14 cellular contexts compared by ENCODE assay signal in the genomic region with DNA sequence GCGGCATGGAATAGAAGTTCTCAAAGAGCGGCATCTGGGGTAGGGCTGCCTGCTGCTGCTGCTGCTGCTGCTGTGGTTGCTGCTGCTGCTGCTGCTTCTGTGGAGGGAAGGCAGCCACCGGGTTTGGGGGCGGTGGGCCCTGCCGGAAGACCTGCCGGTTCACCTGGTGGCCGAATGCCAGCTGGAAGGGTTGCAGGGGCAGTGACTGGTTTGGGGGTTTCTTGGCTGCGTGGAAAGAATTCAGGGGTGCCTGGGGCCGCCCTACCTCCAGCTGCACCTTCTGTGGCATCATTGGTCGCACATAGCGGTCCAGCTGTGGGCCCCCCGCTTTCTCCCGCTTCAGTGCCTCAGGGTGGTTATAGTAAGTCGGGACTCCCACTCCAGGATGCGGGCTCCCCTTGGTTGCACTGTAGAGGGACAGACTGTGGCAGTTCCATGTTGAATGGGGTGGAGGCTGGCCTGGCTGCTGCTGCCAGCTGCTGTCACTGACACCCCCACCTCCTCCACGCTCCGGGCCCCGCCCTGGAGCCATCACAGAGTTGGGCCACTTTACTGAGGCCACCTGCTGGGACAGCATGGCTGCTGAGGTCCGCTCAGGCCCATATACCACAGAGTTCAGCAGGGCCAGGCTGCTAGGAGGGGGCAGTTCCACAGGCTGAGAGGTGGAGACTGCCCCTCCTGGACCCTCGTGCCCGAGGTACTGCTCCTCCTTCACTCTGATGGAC. TPM values are rescaled to one million over a fixed set of nuclear protein-coding genes. Genes with fewer than 3 reads are reported as not detected.
DNase-seq lines count a peak whose midpoint lies in the region; ATAC-seq and TF ChIP-seq lines count a peak whose summit lies in the region.
"Had no signal": no experiment of that assay in that cellular context is flagged by ENCODE, and none has a peak within 500 bp of the region (broad histone marks: within the 10 kb centered on the region; RNA-seq: fewer than 3 reads in every experiment).

No MANE protein-coding gene starts in this region.

- WGBS in lower leg skin, 2 donors: 69 to 71% methylated on average over 15 to 21 of the region's 21 CpGs

- H3K4me1 ChIP-seq in breast epithelium (peaks cover 48 to 51% of the 10 kb centered on the region in 2 donors), mucosa of descending colon (ENCODE audit: low read depth) (peaks cover 48% of the 10 kb centered on the region), thoracic aorta (ENCODE audit: control insufficient read depth in 1 of 2, low read depth in 2 of 2) (peaks cover 50 to 60% of the 10 kb centered on the region in 2 donors)

- no peaks in the 10 kb centered on the region for H3K27me3 ChIP-seq in breast epithelium
- H3K27me3 ChIP-seq in thoracic aorta (replicated peaks; ENCODE audit: insufficient read depth): no peaks in the 10 kb centered on the region

- no peaks in the 10 kb centered on the region for H3K27me3 Mint-ChIP-seq in activated CD4-positive, alpha-beta T cell treated with anti-CD3 and anti-CD28 coated beads, Interleukin-2, amount 10 ng/mL, durations not matched to agents 24 days and 14 days
- H3K27me3 Mint-ChIP-seq: brain had no signal

- peaks cover 39% of the 10 kb centered on the region for H3K36me3 Mint-ChIP-seq in activated CD4-positive, alpha-beta T cell treated with anti-CD3 and anti-CD28 coated beads, Interleukin-2, amount 10 ng/mL, durations not matched to agents 24 days and 14 days (ENCODE audit: low read depth)

- H3K4me3 ChIP-seq in breast epithelium: no peak overlapping the region
- H3K4me3 ChIP-seq in mucosa of descending colon: no peak overlapping the region
- no peak overlapping the region for H3K4me3 ChIP-seq in thoracic aorta
- no peak overlapping the region for H3K4me3 ChIP-seq in lower leg skin (ENCODE audit: low read depth, poor library complexity, severe bottlenecking)

- no peak overlapping the region for H3K4me3 Mint-ChIP-seq in activated CD4-positive, alpha-beta T cell treated with anti-CD3 and anti-CD28 coated beads, Interleukin-2, amount 10 ng/mL, durations not matched to agents 24 days and 14 days
- H3K4me3 Mint-ChIP-seq: brain had no signal

- ATAC-seq in mucosa of descending colon (no peak), thoracic aorta (ENCODE audit: insufficient number of reproducible peaks, low FRiP score, low read depth) (no peak), HG02588 (IDR thresholded peaks at IDR 0.05; ENCODE audit: unreplicated experiment) (no peak)

- H3K27ac ChIP-seq in breast epithelium (peak overlapping the region; percentile 82 to 91), thoracic aorta (peak overlapping the region; percentile 73 to 89)

- no peak for DNase-seq in activated CD4-positive, alpha-beta T cell treated with anti-CD3 and anti-CD28 coated beads, Interleukin-2, amount 10 ng/mL, durations not matched to agents 24 days and 14 days
- no peak for DNase-seq in activated CD4-positive, alpha-beta T cell treated with anti-CD3 and anti-CD28 coated beads for 48 hours
- no peak for DNase-seq in breast epithelium (ENCODE audit: low spot score in 2 of 2)
- peak in 2 of 3 donors; percentile 54 to 55 for DNase-seq in mucosa of descending colon
- DNase-seq in thoracic aorta (ENCODE audit: low spot score): no peak
- no peak for DNase-seq in lower leg skin (ENCODE audit: low spot score in 2 of 2)
- no peak for DNase-seq in activated gamma-delta T cell treated with Interleukin-2 at 50 U/mL for 16 hours
- DNase-seq: ACHN; GF-D8; NCI-H524 treated with DMSO at 0.1 percent for 48 hours; stimulated activated CD4-positive, alpha-beta T cell treated with anti-CD3 and anti-CD28 coated beads, Interleukin-15, amount 100 ng/mL, for 24 hours; stimulated activated naive CD4-positive, alpha-beta T cell had no signal

- no peak for TF ChIP-seq CTCF in breast epithelium (IDR thresholded peaks at IDR 0.05)
- TF ChIP-seq CTCF in mucosa of descending colon (IDR thresholded peaks at IDR 0.05): no peak
- TF ChIP-seq CTCF in thoracic aorta (IDR thresholded peaks at IDR 0.05): no peak
- no peak for TF ChIP-seq CTCF in lower leg skin (IDR thresholded peaks at IDR 0.05)

- H3K9me3 ChIP-seq in breast epithelium (no peaks in the 10 kb centered on the region), mucosa of descending colon (no peaks in the 10 kb centered on the region), thoracic aorta (no peaks in the 10 kb centered on the region)

- H3K9me3 Mint-ChIP-seq in activated CD4-positive, alpha-beta T cell treated with anti-CD3 and anti-CD28 coated beads, Interleukin-2, amount 10 ng/mL, durations not matched to agents 24 days and 14 days: no peaks in the 10 kb centered on the region
- H3K9me3 Mint-ChIP-seq: brain had no signal

- intact Hi-C loops in activated CD4-positive, alpha-beta T cell treated with anti-CD3 and anti-CD28 coated beads, Interleukin-2, amount 10 ng/mL, durations not matched to agents 24 days and 14 days (cut with micrococcal nuclease): no loop called here
- intact Hi-C loops in breast epithelium (cut with DNase I; ENCODE audit: low total_unique reads): no loop called here
- intact Hi-C loops in mucosa of descending colon (cut with DNase I, micrococcal nuclease): no loop called here
- intact Hi-C loops in lower leg skin (cut with DNase I; ENCODE audit: low total_unique reads): no loop called here

- H3K4me1 Mint-ChIP-seq in activated CD4-positive, alpha-beta T cell treated with anti-CD3 and anti-CD28 coated beads, Interleukin-2, amount 10 ng/mL, durations not matched to agents 24 days and 14 days: peaks cover 54% of the 10 kb centered on the region

- TF ChIP-seq POLR2A in breast epithelium (IDR thresholded peaks at IDR 0.05) (no peak), lower leg skin (IDR thresholded peaks at IDR 0.05) (no peak)

- H3K36me3 ChIP-seq in breast epithelium (no peaks in the 10 kb centered on the region), mucosa of descending colon (ENCODE audit: low read depth) (peaks cover 11% of the 10 kb centered on the region), thoracic aorta (peaks cover 31% of the 10 kb centered on the region)

- H3K27ac Mint-ChIP-seq in activated CD4-positive, alpha-beta T cell treated with anti-CD3 and anti-CD28 coated beads, Interleukin-2, amount 10 ng/mL, durations not matched to agents 24 days and 14 days: peak overlapping the region; percentile 34

RNA-seq across cellular contexts. Expression of gene PNMA1, which starts 25.2 kb away (rescaled TPM):
- total RNA-seq in activated CD4-positive, alpha-beta T cell treated with anti-CD3 and anti-CD28 coated beads, Interleukin-2, amount 10 ng/mL, durations not matched to agents 24 days and 14 days: 29.7 and 30.4 TPM in 2 replicates
- total RNA-seq in breast epithelium (10 to 100 TPM; 12.1 to 19.3 (median 19.2) TPM), mucosa of descending colon (10 to 100 TPM; 11.7 to 70.7 (median 15.5) TPM), thoracic aorta (10 to 100 TPM; 27.3 to 37.4 TPM), lower leg skin (1 to 10 TPM; 4.6 to 8.5 (median 6.6) TPM)

Comparison
In these comparisons a context has a peak if more than half of its experiments do, and no peak if none do; other contexts are left out.
1. DNase-seq: peak in mucosa of descending colon (2 of 3); none in activated CD4-positive, alpha-beta T cell treated with anti-CD3 and anti-CD28 coated beads, Interleukin-2, amount 10 ng/mL, durations not matched to agents 24 days and 14 days (single experiment), activated CD4-positive, alpha-beta T cell treated with anti-CD3 and anti-CD28 coated beads for 48 hours (single experiment), breast epithelium (0 of 2), thoracic aorta (single experiment), lower leg skin (0 of 2) and activated gamma-delta T cell treated with Interleukin-2 at 50 U/mL for 16 hours (single experiment).